In genomic region chr21:31630062-31630711, GRCh38 we compare ENCODE assay signal across 10 cellular contexts. TPM values are rescaled to one million over a fixed set of nuclear protein-coding genes. Genes with fewer than 3 reads are reported as not detected.
A peak's percentile ranks its signal among the peaks of the same experiment; 100 is the strongest.
DNase-seq lines count a peak whose midpoint lies in the region; ATAC-seq lines count a peak whose summit lies in the region.
"Had no signal": no experiment of that assay in that cellular context is flagged by ENCODE, and none has a peak within 500 bp of the region (broad histone marks: within the 10 kb centered on the region; RNA-seq: fewer than 3 reads in every experiment).

No MANE protein-coding gene starts in this region.

- peaks cover 0 to 3% (median 0%) of the 10 kb centered on the region in 5 donors for H3K27me3 Mint-ChIP-seq in naive thymus-derived CD4-positive, alpha-beta T cell

- H2AFZ ChIP-seq in trophoblast cell (ENCODE audit: insufficient read depth, low read length, poor library complexity), result no peak overlapping the region

- no peaks in the 10 kb centered on the region for H3K79me2 ChIP-seq in trophoblast cell (ENCODE audit: control insufficient read depth, insufficient read depth, low read length, poor library complexity)

- H2BK120ac ChIP-seq in trophoblast cell (ENCODE audit: insufficient read depth, low read length, poor library complexity), result no peak overlapping the region

- H3K4me2 ChIP-seq in trophoblast cell (ENCODE audit: low read length), result no peak overlapping the region

- H3K4ac ChIP-seq in trophoblast cell (ENCODE audit: low read depth, low read length), result no peak overlapping the region

- no peak overlapping the region for H2BK5ac ChIP-seq in trophoblast cell (ENCODE audit: low read depth, low read length, poor library complexity)

- H3K36me3 Mint-ChIP-seq in naive thymus-derived CD4-positive, alpha-beta T cell, result peaks cover 0 to 8% (median 0%) of the 10 kb centered on the region in 5 donors

- ATAC-seq in naive thymus-derived CD4-positive, alpha-beta T cell, result no peak
- no peak for ATAC-seq in left ventricle myocardium superior

- H3K9ac ChIP-seq in trophoblast cell (ENCODE audit: low read length), result no peak overlapping the region

- no peak overlapping the region for H3K18ac ChIP-seq in trophoblast cell (ENCODE audit: low read length)

- H3K4me1 Mint-ChIP-seq in naive thymus-derived CD4-positive, alpha-beta T cell, result no peaks in the 10 kb centered on the region

- H3K9me3 ChIP-seq in trophoblast cell (ENCODE audit: insufficient read depth, low read depth, low read length), result peaks cover 5% of the 10 kb centered on the region
- no peaks in the 10 kb centered on the region for H3K9me3 ChIP-seq in naive thymus-derived CD4-positive, alpha-beta T cell (ENCODE audit: control insufficient read depth in 2 of 3, low read length in 3 of 3)

- H3K36me3 ChIP-seq in trophoblast cell (ENCODE audit: control insufficient read depth in 1 of 2, insufficient read depth in 2 of 2, low read length in 2 of 2), result no peaks in the 10 kb centered on the region
- H3K36me3 ChIP-seq in naive thymus-derived CD4-positive, alpha-beta T cell (ENCODE audit: control insufficient read depth in 2 of 3, insufficient read depth in 3 of 3, low read length in 3 of 3), result no peaks in the 10 kb centered on the region

- H3K27me3 ChIP-seq in trophoblast cell (ENCODE audit: insufficient read depth, low read length), result no peaks in the 10 kb centered on the region
- no peaks in the 10 kb centered on the region for H3K27me3 ChIP-seq in naive thymus-derived CD4-positive, alpha-beta T cell (ENCODE audit: control insufficient read depth in 2 of 2, insufficient read depth in 2 of 2, low read length in 2 of 2)

- no peak overlapping the region for H3K27ac Mint-ChIP-seq in naive thymus-derived CD4-positive, alpha-beta T cell

- DNase-seq in DMS79 (lab: John Stamatoyannopoulos, UW), result peak; percentile 68
- DNase-seq in NCI-H226, result peak; percentile 92
- DNase-seq in epithelial cell of prostate (ENCODE audit: low read depth, low spot score), result peak; percentile 96
- peak; percentile 10 to 11 for DNase-seq in trophoblast cell
- no peak for DNase-seq in naive thymus-derived CD4-positive, alpha-beta T cell
- no peak for DNase-seq in cortex of kidney (lab: John Stamatoyannopoulos, UW)
- DNase-seq in left ventricle myocardium superior, result no peak
- DNase-seq in activated gamma-delta T cell (lab: John Stamatoyannopoulos, UW), result no peak
- DNase-seq: NCI-H510A treated with DMSO at 0.1 percent for 48 hours, retina had no signal

- no peak overlapping the region for H3K14ac ChIP-seq in trophoblast cell (ENCODE audit: low read length)

- no peak overlapping the region for H3K4me3 ChIP-seq in trophoblast cell (ENCODE audit: low read depth, low read length)
- no peak overlapping the region for H3K4me3 ChIP-seq in naive thymus-derived CD4-positive, alpha-beta T cell (ENCODE audit: low read length)

- no peak overlapping the region for H3K23ac ChIP-seq in trophoblast cell (ENCODE audit: low read length)

- H3K4me3 Mint-ChIP-seq in naive thymus-derived CD4-positive, alpha-beta T cell, result no peak overlapping the region

- H3K9me3 Mint-ChIP-seq in naive thymus-derived CD4-positive, alpha-beta T cell, result peaks cover 0 to 8% (median 0%) of the 10 kb centered on the region in 11 donors

- H2BK12ac ChIP-seq in trophoblast cell (ENCODE audit: low read length), result no peak overlapping the region

- WGBS in trophoblast cell (ENCODE audit: extremely low coverage, insufficient coverage, insufficient read length), result no CpG with 5 or more reads among the region's 8 CpGs

- H4K91ac ChIP-seq in trophoblast cell (ENCODE audit: low read depth, low read length), result no peak overlapping the region

- no peak overlapping the region for H2AK5ac ChIP-seq in trophoblast cell (ENCODE audit: low read length)

- H4K12ac ChIP-seq in trophoblast cell (ENCODE audit: low read depth, low read length), result no peak overlapping the region

- intact Hi-C loops in naive thymus-derived CD4-positive, alpha-beta T cell (cut with micrococcal nuclease), result no loop called here
- intact Hi-C loops in left ventricle myocardium superior (cut with micrococcal nuclease), result no loop called here

- no peaks in the 10 kb centered on the region for H3K79me1 ChIP-seq in trophoblast cell (ENCODE audit: low read length)

- peak overlapping the region; percentile 32 for H3K27ac ChIP-seq in epithelial cell of prostate
- H3K27ac ChIP-seq in trophoblast cell (ENCODE audit: low read depth, low read length), result no peak overlapping the region
- H3K27ac ChIP-seq in naive thymus-derived CD4-positive, alpha-beta T cell (ENCODE audit: low read depth, low read length), result no peak overlapping the region

- POLR2A ChIA-PET in naive thymus-derived CD4-positive, alpha-beta T cell (lab: Charles Lee), result interaction anchor here (0.6 kb wide), 1 partner anchor 647 kb away, joined by 4 read pairs; no protein-coding TSS in a partner anchor

- no peak overlapping the region for H4K8ac ChIP-seq in trophoblast cell (ENCODE audit: low read depth, low read length)

- H3K4me1 ChIP-seq in trophoblast cell (ENCODE audit: control insufficient read depth in 1 of 2, insufficient read depth in 2 of 2, low read length in 2 of 2), result no peaks in the 10 kb centered on the region
- H3K4me1 ChIP-seq in naive thymus-derived CD4-positive, alpha-beta T cell (ENCODE audit: control insufficient read depth in 2 of 2, insufficient read depth in 2 of 2, low read length in 2 of 2), result no peaks in the 10 kb centered on the region

- CTCF ChIA-PET in naive thymus-derived CD4-positive, alpha-beta T cell (lab: Charles Lee), result no interaction called here

RNA-seq across cellular contexts. Expression of gene SOD1, which starts 29.3 kb away (rescaled TPM):
- polyA plus RNA-seq in trophoblast cell (2013), result 163 and 166 TPM in 2 replicates
- 100 to 1,000 TPM; 110 to 218 (median 182) TPM for total RNA-seq in naive thymus-derived CD4-positive, alpha-beta T cell
- polyA plus RNA-seq in naive thymus-derived CD4-positive, alpha-beta T cell, result 100 to 1,000 TPM; 632 to 777 TPM
- 433 TPM for total RNA-seq in left ventricle myocardium superior

Comparison
In these comparisons a context has a peak if more than half of its experiments do, and no peak if none do; other contexts are left out.
1. DNase-seq: peak in DMS79 (single experiment), NCI-H226 (single experiment), epithelial cell of prostate (single experiment) and trophoblast cell (2 of 2); none in naive thymus-derived CD4-positive, alpha-beta T cell (0 of 9), cortex of kidney (single experiment), left ventricle myocardium superior (single experiment) and activated gamma-delta T cell (single experiment).